In the genomic region with DNA sequence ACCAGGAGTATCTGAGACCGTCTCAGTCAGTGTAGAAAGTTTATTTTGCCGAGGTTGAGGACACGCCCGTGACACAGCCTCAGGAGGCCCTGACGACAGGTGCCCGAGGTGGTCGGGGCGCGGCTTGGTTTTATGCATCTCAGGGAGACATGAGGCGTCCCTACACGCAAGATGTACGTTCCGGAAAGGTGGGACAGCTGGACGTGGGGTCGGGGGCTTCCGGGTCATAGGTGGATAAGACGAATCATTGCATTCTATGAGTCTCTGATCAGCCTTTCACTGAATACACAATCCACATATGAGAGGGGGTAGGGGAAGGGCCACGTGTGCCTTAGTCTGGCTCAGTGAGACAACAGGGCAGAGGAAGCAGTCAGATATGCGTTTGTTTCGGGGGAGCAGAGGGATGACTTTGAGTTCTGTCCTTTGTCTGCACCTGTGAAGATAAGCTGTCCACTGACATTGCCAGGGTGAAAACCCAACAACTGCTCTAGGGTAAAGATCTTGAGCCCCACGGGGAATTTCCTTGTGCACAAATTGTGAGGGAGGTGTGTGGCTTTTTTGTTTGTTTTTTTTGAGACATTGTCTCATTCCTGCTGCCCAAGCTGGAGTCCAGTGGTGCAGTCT, we compare ENCODE assay signal across 10 cellular contexts.
DNase-seq lines count a peak whose midpoint lies in the region; ATAC-seq and TF ChIP-seq lines count a peak whose summit lies in the region.
"Had no signal": no experiment of that assay in that cellular context is flagged by ENCODE, and none has a peak within 500 bp of the region (broad histone marks: within the 10 kb centered on the region; RNA-seq: fewer than 3 reads in every experiment).

No MANE protein-coding gene starts in this region.

- H3K9me3 Mint-ChIP-seq in neural progenitor cell, result no peaks in the 10 kb centered on the region

- H3K4me2 ChIP-seq in neural progenitor cell, result no peak overlapping the region

- H3K36me3 ChIP-seq in KOPT-K1 (ENCODE audit: insufficient read depth, low read length) (peaks cover 94% of the 10 kb centered on the region), neural progenitor cell (no peaks in the 10 kb centered on the region)

- peaks cover 36% of the 10 kb centered on the region for H3K79me2 ChIP-seq in neural progenitor cell (ENCODE audit: low read depth)

- peak overlapping the region; percentile 90 for H3K27ac Mint-ChIP-seq in neural progenitor cell

- H3K4me3 ChIP-seq in choroid plexus epithelial cell (ENCODE audit: low read depth, low read length), result no peak overlapping the region
- H3K4me3 ChIP-seq in neural progenitor cell, result no peak overlapping the region

- DNase-seq in EH (ENCODE audit: low read depth) (peak; percentile 13), choroid plexus epithelial cell (ENCODE audit: low read depth) (peak; percentile 20), neural progenitor cell (ENCODE audit: low spot score) (no peak), AG08396 (ENCODE audit: low spot score) (no peak), NCI-H524 (lab: John Stamatoyannopoulos, UW) (no peak)
- DNase-seq: BE2C, DMS 273 treated with DMSO at 0.1 percent for 48 hours, KG1 had no signal

- no peak for ATAC-seq in GM21528 (IDR thresholded peaks at IDR 0.05; ENCODE audit: low FRiP score, unreplicated experiment)

- H3K27ac ChIP-seq in KOPT-K1 (ENCODE audit: low read depth, low read length, poor library complexity, severe bottlenecking) (peak overlapping the region; percentile 24), neural progenitor cell (no peak overlapping the region)

- peaks cover 6% of the 10 kb centered on the region for H4K20me1 ChIP-seq in neural progenitor cell (ENCODE audit: low read depth)

- H3K9me3 ChIP-seq in KOPT-K1 (ENCODE audit: insufficient read depth, low read length, poor library complexity, severe bottlenecking) (no peaks in the 10 kb centered on the region), neural progenitor cell (ENCODE audit: low read depth) (no peaks in the 10 kb centered on the region)
- H3K9me3 ChIP-seq: BE2C had no signal

- H3K36me3 Mint-ChIP-seq in neural progenitor cell, result peaks cover 25% of the 10 kb centered on the region

- H2AFZ ChIP-seq in neural progenitor cell (replicated peaks), result no peak overlapping the region

- no peak overlapping the region for H3K9ac ChIP-seq in neural progenitor cell

- peaks cover 3% of the 10 kb centered on the region for H3K4me1 ChIP-seq in neural progenitor cell

- peaks cover 5% of the 10 kb centered on the region for H3K27me3 Mint-ChIP-seq in neural progenitor cell (ENCODE audit: insufficient read depth, low read depth)

- H3K4me3 Mint-ChIP-seq in neural progenitor cell, result no peak overlapping the region

- H3K27me3 ChIP-seq in neural progenitor cell, result no peaks in the 10 kb centered on the region
- H3K27me3 ChIP-seq: BE2C had no signal

- TF ChIP-seq CTCF in choroid plexus epithelial cell (conservative IDR thresholded peaks at IDR 0.05; ENCODE audit: low read depth, low read length), result no peak
- TF ChIP-seq CTCF in neural progenitor cell (IDR thresholded peaks at IDR 0.05), result no peak

- no peaks in the 10 kb centered on the region for H3F3A ChIP-seq in neural progenitor cell (ENCODE audit: low read depth)

- peaks cover 10% of the 10 kb centered on the region for H3K4me1 Mint-ChIP-seq in neural progenitor cell

Comparison
In these comparisons a context has a peak if more than half of its experiments do, and no peak if none do; other contexts are left out.
1. DNase-seq: peak in EH (single experiment) and choroid plexus epithelial cell (single experiment); none in neural progenitor cell (single experiment), AG08396 (single experiment) and NCI-H524 (0 of 2).